Comparison of ENCODE assay signal across 9 cellular contexts in the genomic region with DNA sequence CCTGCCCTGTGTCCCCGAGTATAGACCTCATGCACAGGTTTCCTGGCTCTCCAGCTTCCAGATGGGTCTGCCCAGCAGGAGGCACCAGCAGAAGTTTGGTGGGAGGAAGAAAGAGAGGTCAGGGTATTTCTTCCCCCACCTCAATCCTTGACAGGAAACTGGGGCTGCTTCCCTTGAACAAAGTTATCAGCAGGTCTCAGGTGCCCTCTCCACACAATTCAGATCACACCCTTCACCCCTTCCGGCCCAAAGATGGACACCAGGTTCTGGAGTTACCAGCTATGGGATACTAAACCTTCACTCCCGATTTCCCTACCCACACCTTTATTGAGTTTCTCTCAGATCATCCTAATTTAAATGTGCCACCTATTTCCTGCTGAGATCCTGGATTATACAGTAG. TPM values are rescaled to one million over a fixed set of nuclear protein-coding genes. Genes with fewer than 3 reads are reported as not detected.
DNase-seq lines count a peak whose midpoint lies in the region; ATAC-seq, FAIRE-seq and TF ChIP-seq lines count a peak whose summit lies in the region.
"Had no signal": no experiment of that assay in that cellular context is flagged by ENCODE, and none has a peak within 500 bp of the region (broad histone marks: within the 10 kb centered on the region; RNA-seq: fewer than 3 reads in every experiment).

No MANE protein-coding gene starts in this region.

- in situ Hi-C loops in ACHN (cut with HindIII; ENCODE audit: low pct_ligation_motif_present, low pct_unique_long_range_greater_than_20kb, low sequenced_read_pairs), result no loop called here

- peak overlapping the region; percentile 99 for H3K27ac Mint-ChIP-seq in MCF 10A (ENCODE audit: low read depth, unreplicated experiment)
- peak overlapping the region; percentile 100 for H3K27ac Mint-ChIP-seq in mesothelial cell of epicardium

- POLR2A ChIA-PET in MCF 10A (lab: Yijun Ruan, JAX), result interaction anchor here (1.0 to 8.3 kb wide), 9 partner anchors 11 to 798 kb away, joined by 3 to 105 read pairs (median 9); a partner anchor contains a TSS

- no peak for ATAC-seq in GM18861 (IDR thresholded peaks at IDR 0.05; ENCODE audit: unreplicated experiment)

- no peak for TF ChIP-seq CTCF in HL-60 (IDR thresholded peaks at IDR 0.05; ENCODE audit: insufficient read depth, low read length)
- TF ChIP-seq CTCF in MCF 10A (IDR thresholded peaks at IDR 0.05; ENCODE audit: unreplicated experiment), result no peak
- no peak for TF ChIP-seq CTCF in mesothelial cell of epicardium (IDR thresholded peaks at IDR 0.05; ENCODE audit: unreplicated experiment)

- peak overlapping the region; percentile 98 for H3K27ac ChIP-seq in HL-60 (replicated peaks)

- DNase-seq in ACHN (peak; percentile 28), HL-60 (ENCODE audit: low read depth in 1 of 2, low spot score in 1 of 2) (no peak), MCF 10A (ENCODE audit: unreplicated experiment) (no peak), mesothelial cell of epicardium (ENCODE audit: low spot score in 2 of 2, unreplicated experiment in 2 of 2) (no peak), AG20443 (ENCODE audit: low spot score) (no peak), activated gamma-delta T cell (lab: John Stamatoyannopoulos, UW) (no peak), frontal cortex (ENCODE audit: low spot score in 2 of 2) (no peak)
- DNase-seq: NCI-H1105 had no signal

- no TSS peak for BruUV-seq in MCF 10A (replicated peaks; lab: Mats Ljungman, UMichigan)

- no peaks in the 10 kb centered on the region for H3K27me3 Mint-ChIP-seq in MCF 10A (ENCODE audit: insufficient read depth, unreplicated experiment)
- no peaks in the 10 kb centered on the region for H3K27me3 Mint-ChIP-seq in mesothelial cell of epicardium (ENCODE audit: low read depth)

- CTCF ChIA-PET in MCF 10A (lab: Yijun Ruan, JAX), result interaction anchor here (0.7 to 14.4 kb wide), 5 partner anchors 51 to 244 kb away, joined by 3 to 274 read pairs (median 4); no protein-coding TSS in a partner anchor

- no peaks in the 10 kb centered on the region for H3K9me3 Mint-ChIP-seq in MCF 10A (ENCODE audit: unreplicated experiment)
- no peaks in the 10 kb centered on the region for H3K9me3 Mint-ChIP-seq in mesothelial cell of epicardium

- H3K4me3 ChIP-seq in HL-60 (replicated peaks; ENCODE audit: insufficient read depth, low read length), result peak overlapping the region; percentile 98

- H3K4me3 Mint-ChIP-seq in MCF 10A (ENCODE audit: unreplicated experiment), result peak overlapping the region; percentile 96
- peak overlapping the region; percentile 100 for H3K4me3 Mint-ChIP-seq in mesothelial cell of epicardium

- no peaks in the 10 kb centered on the region for H3K27me3 ChIP-seq in HL-60 (ENCODE audit: insufficient read depth, poor library complexity, severe bottlenecking)

- H3K4me1 Mint-ChIP-seq in MCF 10A (ENCODE audit: insufficient read depth, unreplicated experiment) (peaks cover 27% of the 10 kb centered on the region), mesothelial cell of epicardium (peaks cover 40% of the 10 kb centered on the region)

- peaks cover 30% of the 10 kb centered on the region for H3K36me3 Mint-ChIP-seq in MCF 10A (ENCODE audit: insufficient read depth, unreplicated experiment)
- H3K36me3 Mint-ChIP-seq in mesothelial cell of epicardium, result peaks cover 1% of the 10 kb centered on the region

- FAIRE-seq in frontal cortex (lab: Jason Lieb, UNC), result no peak

- intact Hi-C loops in MCF 10A (cut with micrococcal nuclease), result loop anchor here (5.0 kb wide), 1 partner anchor 173 kb away; a partner anchor contains a TSS

RNA-seq across cellular contexts. Expression of a gene that starts 1.2 kb away (rescaled TPM):
- total RNA-seq in MCF 10A (2022), result 73.4 and 85.4 TPM in 2 replicates
- total RNA-seq in mesothelial cell of epicardium, result 77.7 to 82.5 TPM (median 77.7 TPM) in 3 replicates
- 63.6 TPM for total RNA-seq in frontal cortex

RNA-seq across cellular contexts. Expression of a gene that starts 2.6 kb away (rescaled TPM):
- total RNA-seq in MCF 10A (2022) (115 and 125 TPM in 2 replicates), mesothelial cell of epicardium (64.9 to 66.0 TPM (median 65.8 TPM) in 3 replicates), frontal cortex (40.8 TPM)

RNA-seq across cellular contexts. Expression of a gene that starts 38.1 kb away (rescaled TPM):
- total RNA-seq in MCF 10A (2022) (not detected in 2 replicates), mesothelial cell of epicardium (37.6 to 43.2 TPM (median 41.2 TPM) in 3 replicates), frontal cortex (0.82 TPM)

RNA-seq across cellular contexts. Expression of a gene that starts 44.7 kb away (rescaled TPM):
- total RNA-seq in MCF 10A (2022) (14.3 and 15.2 TPM in 2 replicates), mesothelial cell of epicardium (2.8 to 3.6 TPM (median 2.9 TPM) in 3 replicates), frontal cortex (5.3 TPM)

Comparison
In these comparisons a context has a peak if more than half of its experiments do, and no peak if none do; other contexts are left out.
1. RNA of a gene that starts 38.1 kb away (total RNA-seq): 37.6 to 43.2 TPM in mesothelial cell of epicardium; 0.82 TPM in frontal cortex (single experiment) and not detected in MCF 10A; every median in the first group is over 10 times any median in the second.